In the genomic region with DNA sequence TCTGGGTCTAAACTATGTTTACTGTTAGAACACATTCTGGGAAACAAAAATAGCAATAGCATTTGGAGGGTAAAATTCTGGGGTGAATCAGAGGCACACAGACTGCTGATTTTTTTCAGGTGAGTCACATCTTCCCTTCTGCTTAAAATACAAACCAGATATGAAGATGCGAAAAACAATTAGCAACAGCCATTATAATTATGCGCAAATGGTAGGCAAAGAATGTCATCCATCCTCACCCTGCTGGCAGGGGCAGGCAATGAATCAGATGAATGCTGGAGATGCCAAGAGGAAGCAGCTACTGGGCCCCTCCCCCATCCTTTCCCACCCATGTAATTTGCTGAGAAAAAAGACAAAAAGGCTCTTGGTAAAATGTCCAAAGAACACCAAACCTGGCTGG, we compare ENCODE assay signal across 1 cellular context.
TF ChIP-seq lines count a peak whose summit lies in the region.

No MANE protein-coding gene starts in this region.

TF ChIP-seq in IMR-90, 13 proteins besides CTCF, POLR2A, EP300 and RAD21 (continued from another document):
- TF ChIP-seq, protein P1, sequence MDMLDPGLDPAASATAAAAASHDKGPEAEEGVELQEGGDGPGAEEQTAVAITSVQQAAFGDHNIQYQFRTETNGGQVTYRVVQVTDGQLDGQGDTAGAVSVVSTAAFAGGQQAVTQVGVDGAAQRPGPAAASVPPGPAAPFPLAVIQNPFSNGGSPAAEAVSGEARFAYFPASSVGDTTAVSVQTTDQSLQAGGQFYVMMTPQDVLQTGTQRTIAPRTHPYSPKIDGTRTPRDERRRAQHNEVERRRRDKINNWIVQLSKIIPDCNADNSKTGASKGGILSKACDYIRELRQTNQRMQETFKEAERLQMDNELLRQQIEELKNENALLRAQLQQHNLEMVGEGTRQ (IDR thresholded peaks at IDR 0.05; ENCODE audit: low read depth, low read length) = no peak
- TF ChIP-seq CEBPB (IDR thresholded peaks at IDR 0.05; ENCODE audit: low read depth, low read length) = no peak
